ENCODE assay signal across 21 cellular contexts in genomic region chr2:143994936-143995335, GRCh38.
"Had no signal": no experiment of that assay in that cellular context is flagged by ENCODE, and none has a peak within 500 bp of the region (broad histone marks: within the 10 kb centered on the region; RNA-seq: fewer than 3 reads in every experiment).

No MANE protein-coding gene starts in this region.

- H3K27ac Mint-ChIP-seq: memory B cell; naive thymus-derived CD4-positive, alpha-beta T cell; progenitor cell of endocrine pancreas; stimulated activated naive B cell treated with anti-CD40 and anti-IgM and Interleukin-4, amounts not matched to agents 10 μg/mL and 1 μg/mL and 100 μg/mL, for 72 hours had no signal

- H3K4me3 Mint-ChIP-seq: memory B cell; naive thymus-derived CD4-positive, alpha-beta T cell; natural killer cell treated with Interleukin-12 subunit alpha and Interleukin-12 subunit beta and Interleukin-15 and Interleukin-18, amount 100 ng/mL, for 72 hours; stimulated activated naive B cell treated with anti-CD40 and anti-IgM and Interleukin-4, amounts not matched to agents 10 μg/mL and 1 μg/mL and 100 μg/mL, for 72 hours had no signal

- H3K4me1 Mint-ChIP-seq: memory B cell; naive thymus-derived CD4-positive, alpha-beta T cell; stimulated activated naive B cell treated with anti-CD40 and anti-IgM and Interleukin-4, amounts not matched to agents 10 μg/mL and 1 μg/mL and 100 μg/mL, for 72 hours had no signal

- DNase-seq: kidney; left colon; left lung; midbrain; mucosa of descending colon; naive thymus-derived CD4-positive, alpha-beta T cell; ovary; right lobe of liver; stimulated activated CD4-positive, alpha-beta T cell treated with anti-CD3 and anti-CD28 coated beads, Interleukin-12 subunit alpha, Interleukin-12 subunit beta, amount 100 ng/mL, for 4 hours; stimulated activated CD4-positive, alpha-beta T cell treated with anti-CD3 and anti-CD28 coated beads, Interleukin-15, amount 100 ng/mL, for 24 hours; stimulated activated CD4-positive, alpha-beta T cell treated with anti-CD3 and anti-CD28 coated beads, Interleukin-2, amount 100 ng/mL, for 24 hours; stimulated activated CD4-positive, alpha-beta T cell treated with anti-CD3 and anti-CD28 coated beads, Interleukin-4, amount 100 ng/mL, for 1 hour; stimulated activated naive B cell treated with anti-CD40 and anti-IgM and Interleukin-4, amounts not matched to agents 10 μg/mL and 1 μg/mL and 100 μg/mL, for 72 hours; stimulated activated naive CD8-positive, alpha-beta T cell treated with anti-CD3 and anti-CD28 coated beads, Interleukin-15, Interleukin-2, amounts not matched to agents 100 U/mL and 50 U/mL, for 24 hours; stomach; tibial artery; trophoblast cell; upper lobe of right lung had no signal

- H3K9me3 Mint-ChIP-seq: memory B cell had no signal

- H3K27me3 Mint-ChIP-seq: memory B cell; natural killer cell treated with Interleukin-12 subunit alpha and Interleukin-12 subunit beta and Interleukin-15 and Interleukin-18, amount 100 ng/mL, for 72 hours; progenitor cell of endocrine pancreas; stimulated activated naive B cell treated with anti-CD40 and anti-IgM and Interleukin-4, amounts not matched to agents 10 μg/mL and 1 μg/mL and 100 μg/mL, for 72 hours had no signal
